Comparison of ENCODE assay signal across 9 cellular contexts in genomic region chr5:141343242-141343952, GRCh38. TPM values are rescaled to one million over a fixed set of nuclear protein-coding genes. Genes with fewer than 3 reads are reported as not detected.
DNase-seq lines count a peak whose midpoint lies in the region; ATAC-seq and TF ChIP-seq lines count a peak whose summit lies in the region.
"Had no signal": no experiment of that assay in that cellular context is flagged by ENCODE, and none has a peak within 500 bp of the region (broad histone marks: within the 10 kb centered on the region; RNA-seq: fewer than 3 reads in every experiment).

PCDHGA3 (plus strand) TSS chr5:141343829; CDS start chr5:141344034, 205 bp downstream.

- H3K4me1 Mint-ChIP-seq in neural progenitor cell (no peaks in the 10 kb centered on the region), osteocyte (ENCODE audit: unreplicated experiment) (no peaks in the 10 kb centered on the region)

- H3K4me2 ChIP-seq in neural progenitor cell, result no peak within 1 kb of the TSS

- H3K9me3 ChIP-seq in neural progenitor cell (ENCODE audit: low read depth) (peaks cover 18% of the 10 kb centered on the region), mucosa of descending colon (peaks cover 82% of the 10 kb centered on the region)

- H3K9me3 Mint-ChIP-seq in neural progenitor cell (peaks cover 55% of the 10 kb centered on the region), osteocyte (ENCODE audit: unreplicated experiment) (peaks cover 31% of the 10 kb centered on the region)

- in situ Hi-C loops in G401 (cut with HindIII; ENCODE audit: low sequenced_read_pairs), result no loop called here

- H3K79me2 ChIP-seq in neural progenitor cell (ENCODE audit: low read depth), result no peaks in the 10 kb centered on the region

- no peaks in the 10 kb centered on the region for H3K27me3 ChIP-seq in neural progenitor cell

- intact Hi-C loops in mucosa of descending colon (cut with DNase I, micrococcal nuclease), result no loop called here

- H3K4me3 ChIP-seq in NB4 (ENCODE audit: low read depth, low read length), result no peak within 1 kb of the TSS
- peak within 1 kb of the TSS; percentile 12 for H3K4me3 ChIP-seq in epithelial cell of esophagus (ENCODE audit: low read length)
- no peak within 1 kb of the TSS for H3K4me3 ChIP-seq in neural progenitor cell
- H3K4me3 ChIP-seq in mucosa of descending colon, result no peak within 1 kb of the TSS

- H2AFZ ChIP-seq in neural progenitor cell (replicated peaks), result peak within 1 kb of the TSS; percentile 42

- no peak within 1 kb of the TSS for H3K4me3 Mint-ChIP-seq in neural progenitor cell
- no peak within 1 kb of the TSS for H3K4me3 Mint-ChIP-seq in osteocyte (ENCODE audit: unreplicated experiment)

- TF ChIP-seq POLR2A in NB4 (IDR thresholded peaks at IDR 0.05; ENCODE audit: extremely low read depth, insufficient read length), result no peak

- H3F3A ChIP-seq in neural progenitor cell (ENCODE audit: low read depth), result no peaks in the 10 kb centered on the region

- H3K27ac ChIP-seq in neural progenitor cell, result no peak within 1 kb of the TSS
- H3K27ac ChIP-seq: VCaP had no signal

- TF ChIP-seq CTCF in NB4 (IDR thresholded peaks at IDR 0.05; ENCODE audit: low read depth, low read length) (peak; percentile 47), epithelial cell of esophagus (IDR thresholded peaks at IDR 0.05; ENCODE audit: insufficient read depth, low read depth, low read length, missing control alignments) (peak; percentile 34), neural progenitor cell (IDR thresholded peaks at IDR 0.05) (peak; percentile 45), mucosa of descending colon (IDR thresholded peaks at IDR 0.05) (no peak), osteocyte (IDR thresholded peaks at IDR 0.05) (no peak)

- no peak for ATAC-seq in mucosa of descending colon

- H3K4me1 ChIP-seq in neural progenitor cell, result no peaks in the 10 kb centered on the region
- no peaks in the 10 kb centered on the region for H3K4me1 ChIP-seq in mucosa of descending colon (ENCODE audit: low read depth)

- H3K27me3 Mint-ChIP-seq in neural progenitor cell (ENCODE audit: insufficient read depth, low read depth) (peaks cover 9% of the 10 kb centered on the region), osteocyte (ENCODE audit: unreplicated experiment) (no peaks in the 10 kb centered on the region)

- no peaks in the 10 kb centered on the region for H4K20me1 ChIP-seq in neural progenitor cell (ENCODE audit: low read depth)

- peak; percentile 20 for DNase-seq in G401 (ENCODE audit: low spot score)
- DNase-seq in NB4 (ENCODE audit: low read depth), result peak; percentile 50
- DNase-seq in epithelial cell of esophagus (ENCODE audit: low read depth), result peak; percentile 53
- no peak for DNase-seq in neural progenitor cell (ENCODE audit: low spot score)
- no peak for DNase-seq in stimulated activated CD4-positive, alpha-beta T cell treated with anti-CD3 and anti-CD28 coated beads, Interleukin-2, amount 100 ng/mL, for 24 hours
- DNase-seq in mucosa of descending colon, result no peak
- DNase-seq in osteocyte (ENCODE audit: extremely low spot score, unreplicated experiment), result no peak
- DNase-seq in NOMO-1 treated with DMSO at 0.1 percent for 48 hours (lab: John Stamatoyannopoulos, UW; ENCODE audit: unreplicated experiment), result no peak

- H3K36me3 ChIP-seq in neural progenitor cell (no peaks in the 10 kb centered on the region), mucosa of descending colon (ENCODE audit: low read depth) (no peaks in the 10 kb centered on the region)

- H3K36me3 Mint-ChIP-seq in neural progenitor cell, result peaks cover 6% of the 10 kb centered on the region
- H3K36me3 Mint-ChIP-seq in osteocyte (ENCODE audit: unreplicated experiment), result no peaks in the 10 kb centered on the region

- H3K27ac Mint-ChIP-seq in neural progenitor cell (no peak within 1 kb of the TSS), osteocyte (ENCODE audit: unreplicated experiment) (no peak within 1 kb of the TSS)

- H3K9ac ChIP-seq in neural progenitor cell, result no peak within 1 kb of the TSS

RNA-seq across cellular contexts. Expression of gene PCDHGA3, which starts in this region (rescaled TPM):
- total RNA-seq in G401 (2014; rRNA removed; shearing (Covaris generic)), result not detected in 2 replicates
- total RNA-seq in neural progenitor cell (ENCODE audit: low replicate concordance) (0.34 and 0.54 TPM in 2 replicates), mucosa of descending colon (1 to 10 TPM in 1 of 3 donors, under 1 TPM in 2; 0.24 to 2.2 (median 0.43) TPM), osteocyte (not detected in 2 replicates)

Comparison
In these comparisons a context has a peak if more than half of its experiments do, and no peak if none do; other contexts are left out.
1. Peak in DNase-seq in G401; RNA of the gene not detected or under 1 TPM.
2. DNase-seq: peak in NB4 (single experiment) and epithelial cell of esophagus (single experiment); none in neural progenitor cell (single experiment), stimulated activated CD4-positive, alpha-beta T cell treated with anti-CD3 and anti-CD28 coated beads, Interleukin-2, amount 100 ng/mL, for 24 hours (0 of 2), mucosa of descending colon (0 of 3), osteocyte (single experiment) and NOMO-1 treated with DMSO at 0.1 percent for 48 hours (single experiment).
3. CTCF ChIP-seq: peak in NB4 (single experiment), epithelial cell of esophagus (single experiment) and neural progenitor cell (single experiment); none in mucosa of descending colon (single experiment) and osteocyte (single experiment).